ENCODE assay signal across 8 cellular contexts in the genomic region with DNA sequence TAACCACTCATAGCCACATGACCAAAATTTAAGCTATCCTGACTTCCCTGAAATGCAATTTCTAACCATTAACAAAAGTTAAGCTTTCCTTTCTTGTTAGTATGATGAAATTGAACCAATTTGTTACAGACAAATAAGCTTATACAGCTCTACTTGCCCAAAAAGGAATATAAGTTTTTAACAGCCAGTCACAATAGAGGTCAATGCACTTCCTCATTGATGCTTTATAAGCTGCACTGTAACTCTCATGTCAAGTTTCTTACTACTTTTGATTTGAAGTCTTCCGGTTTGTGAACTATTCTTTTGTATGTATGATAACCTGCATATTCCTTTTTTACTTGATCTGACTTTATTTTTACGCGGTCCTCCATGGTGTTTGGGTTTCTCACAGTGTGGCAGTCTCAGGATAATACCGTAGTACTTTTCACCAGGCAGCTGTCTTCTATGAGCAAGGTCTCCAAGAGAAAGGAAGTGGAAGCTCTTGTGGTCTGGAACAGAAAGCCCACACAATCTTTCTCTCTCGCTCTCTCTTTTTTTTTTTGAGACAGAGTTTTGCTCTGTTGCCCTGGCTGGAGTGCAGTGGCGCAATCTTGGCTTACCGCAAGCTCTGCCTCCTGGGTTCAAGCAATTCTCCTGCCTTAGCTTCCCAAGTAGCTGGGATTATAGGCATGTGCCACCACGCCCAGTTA.
DNase-seq lines count a peak whose midpoint lies in the region; ATAC-seq and TF ChIP-seq lines count a peak whose summit lies in the region.

No MANE protein-coding gene starts in this region.

- no peaks in the 10 kb centered on the region for H3K36me3 ChIP-seq in lung (ENCODE audit: control insufficient read depth in 2 of 2, insufficient read depth in 2 of 2, low read length in 2 of 2)

- H3K27me3 ChIP-seq in lung (ENCODE audit: control insufficient read depth, insufficient read depth) = no peaks in the 10 kb centered on the region

- H3K4me3 ChIP-seq in lung = no peak overlapping the region

- DNase-seq in activated gamma-delta T cell treated with Interleukin-2 at 50 U/mL for 16 hours (peak; percentile 20), activated gamma-delta T cell (lab: John Stamatoyannopoulos, UW) (no peak), T-helper 2 cell (peak in 3 of 5 experiments; percentile 17 to 91 (median 68)), lung (ENCODE audit: low spot score) (no peak), NCI-H1694 (lab: John Stamatoyannopoulos, UW) (no peak), NCI-H446 treated with DMSO at 0.1 percent for 48 hours (lab: John Stamatoyannopoulos, UW) (no peak)

- WGBS in lung, 2 donors = 38 to 62% methylated on average over 8 of the region's 8 CpGs

- peaks cover 0 to 2% of the 10 kb centered on the region in 2 donors for H3K9me3 ChIP-seq in lung (ENCODE audit: control insufficient read depth in 2 of 2, insufficient read depth in 1 of 2, low read length in 1 of 2)

- peak; percentile 87 for ATAC-seq in HG03139 (IDR thresholded peaks at IDR 0.05; ENCODE audit: unreplicated experiment)
- peak; percentile 16 for ATAC-seq in lung (ENCODE audit: insufficient read depth, low FRiP score)
- ATAC-seq in HG03280 (IDR thresholded peaks at IDR 0.05; ENCODE audit: unreplicated experiment) = no peak

- peaks cover 0 to 8% of the 10 kb centered on the region in 2 donors for H3K4me1 ChIP-seq in lung (ENCODE audit: control insufficient read depth in 2 of 2, insufficient read depth in 2 of 2, low read length in 2 of 2)

- no peak for TF ChIP-seq CTCF in lung (IDR thresholded peaks at IDR 0.05; ENCODE audit: control extremely low read depth, extremely low read depth)

- H3K27ac ChIP-seq in lung (ENCODE audit: low read depth in 1 of 2, low read length in 1 of 2) = no peak overlapping the region

Comparison
In these comparisons a context has a peak if more than half of its experiments do, and no peak if none do; other contexts are left out.
1. DNase-seq: peak in activated gamma-delta T cell treated with Interleukin-2 at 50 U/mL for 16 hours (single experiment) and T-helper 2 cell (3 of 5); none in activated gamma-delta T cell (single experiment), lung (single experiment), NCI-H1694 (single experiment) and NCI-H446 treated with DMSO at 0.1 percent for 48 hours (single experiment).